In genomic region chr12:24127919-24128721, GRCh38 we compare ENCODE assay signal across 16 cellular contexts.
A peak's percentile ranks its signal among the peaks of the same experiment; 100 is the strongest.
DNase-seq lines count a peak whose midpoint lies in the region; ATAC-seq and TF ChIP-seq lines count a peak whose summit lies in the region.
"Had no signal": no experiment of that assay in that cellular context is flagged by ENCODE, and none has a peak within 500 bp of the region (broad histone marks: within the 10 kb centered on the region; RNA-seq: fewer than 3 reads in every experiment).

No MANE protein-coding gene starts in this region.

- H3K27me3 ChIP-seq in MM.1S (replicated peaks; ENCODE audit: insufficient read depth, low read length) (no peaks in the 10 kb centered on the region), body of pancreas (no peaks in the 10 kb centered on the region)
- H3K27me3 ChIP-seq: SJSA1 had no signal

- TF ChIP-seq CTCF in MM.1S (IDR thresholded peaks at IDR 0.05; ENCODE audit: low read length) (no peak), GM13977 (IDR thresholded peaks at IDR 0.05; ENCODE audit: extremely low read depth, insufficient read depth, missing control alignments) (no peak), body of pancreas (IDR thresholded peaks at IDR 0.05) (no peak)

- H2AFZ ChIP-seq in MM.1S (ENCODE audit: low read length), result peak overlapping the region; percentile 31

- H4K20me1 ChIP-seq in MM.1S (ENCODE audit: insufficient read depth, low read length), result no peaks in the 10 kb centered on the region

- in situ Hi-C loops in GM13977 (cut with MboI; ENCODE audit: low pct_unique_long_range_greater_than_20kb, low sequenced_read_pairs, unreplicated experiment), result no loop called here

- peak overlapping the region; percentile 1; the same call in 1 of the 2 replicates for H3K4me3 ChIP-seq in MM.1S (ENCODE audit: low read length)
- no peak overlapping the region for H3K4me3 ChIP-seq in body of pancreas
- H3K4me3 ChIP-seq: prostate gland, SJSA1, thoracic aorta had no signal

- no peaks in the 10 kb centered on the region for H3K79me2 ChIP-seq in MM.1S (ENCODE audit: low read length)

- DNase-seq in MM.1S (peak; percentile 80), NCI-H2107 (lab: John Stamatoyannopoulos, UW) (no peak), GM13977 (ENCODE audit: low spot score) (no peak), body of pancreas (no peak)
- no peak for DNase-seq in activated CD8-positive, alpha-beta memory T cell treated with anti-CD3 and anti-CD28 coated beads for 24 hours
- DNase-seq: activated CD4-positive, alpha-beta T cell treated with anti-CD3 and anti-CD28 coated beads for 36 hours; activated naive CD4-positive, alpha-beta T cell treated with Interleukin-2 at 50 U/mL for 16 hours; CD4-positive, CD25-positive, alpha-beta regulatory T cell; NCI-H345 had no signal

- H3K4me1 ChIP-seq in MM.1S (ENCODE audit: low read length), result peaks cover 15% of the 10 kb centered on the region
- no peaks in the 10 kb centered on the region for H3K4me1 ChIP-seq in body of pancreas
- H3K4me1 ChIP-seq: prostate gland, SJSA1 had no signal

- TF ChIP-seq POLR2A in body of pancreas (IDR thresholded peaks at IDR 0.05), result no peak

- intact Hi-C loops in body of pancreas (cut with DNase I), result no loop called here

- H3K27ac ChIP-seq in MM.1S (ENCODE audit: low read length) (peak overlapping the region; percentile 26; the same call in 1 of the 2 replicates), body of pancreas (no peak overlapping the region)
- H3K27ac ChIP-seq: prostate gland, SJSA1, thoracic aorta had no signal

- peak overlapping the region; percentile 35 for H3K4me2 ChIP-seq in MM.1S (ENCODE audit: low read depth, low read length)

- H3K9me3 ChIP-seq in MM.1S (replicated peaks; ENCODE audit: insufficient read depth, low read length) (no peaks in the 10 kb centered on the region), body of pancreas (no peaks in the 10 kb centered on the region)
- H3K9me3 ChIP-seq: prostate gland, SJSA1, thoracic aorta had no signal

- no peak overlapping the region for H3K9ac ChIP-seq in MM.1S (ENCODE audit: low read length)

- H3K36me3 ChIP-seq in MM.1S (replicated peaks; ENCODE audit: insufficient read depth, low read length) (no peaks in the 10 kb centered on the region), body of pancreas (replicated peaks in 1 of 2; ENCODE audit: insufficient read depth in 1 of 2, low read depth in 2 of 2) (no peaks in the 10 kb centered on the region)
- H3K36me3 ChIP-seq: prostate gland, SJSA1, thoracic aorta had no signal

- peaks cover 9% of the 10 kb centered on the region; the same call in 1 of the 2 replicates for H3F3A ChIP-seq in MM.1S (ENCODE audit: insufficient read depth, low read length)

- H3K9me2 ChIP-seq in MM.1S (replicated peaks; ENCODE audit: insufficient read depth, low read length), result no peaks in the 10 kb centered on the region

- ATAC-seq in GM18511 (IDR thresholded peaks at IDR 0.05; ENCODE audit: unreplicated experiment), result peak; percentile 90
- peak; percentile 96 for ATAC-seq in GM21360 (IDR thresholded peaks at IDR 0.05; ENCODE audit: unreplicated experiment)
- peak; percentile 67 for ATAC-seq in HG02970 (IDR thresholded peaks at IDR 0.05; ENCODE audit: low FRiP score, unreplicated experiment)
- ATAC-seq in body of pancreas, result no peak
- ATAC-seq: activated CD4-positive, alpha-beta T cell treated with anti-CD3 and anti-CD28 coated beads for 36 hours; HepG2 had no signal

- 77 to 81% methylated on average over 9 of the region's 9 CpGs for WGBS in body of pancreas, 2 donors
